ENCODE assay signal across 16 cellular contexts in genomic region chr5:14187660-14188059, GRCh38. TPM values are rescaled to one million over a fixed set of nuclear protein-coding genes. Genes with fewer than 3 reads are reported as not detected.
DNase-seq lines count a peak whose midpoint lies in the region; ATAC-seq, FAIRE-seq and TF ChIP-seq lines count a peak whose summit lies in the region.
"Had no signal": no experiment of that assay in that cellular context is flagged by ENCODE, and none has a peak within 500 bp of the region (broad histone marks: within the 10 kb centered on the region; RNA-seq: fewer than 3 reads in every experiment).

No MANE protein-coding gene starts in this region.

- FAIRE-seq in HTR-8/SVneo (lab: Jason Lieb, UNC): no peak
- FAIRE-seq: frontal cortex had no signal

- TF ChIP-seq CTCF in fibroblast of villous mesenchyme (IDR thresholded peaks at IDR 0.05; ENCODE audit: insufficient read depth, low read depth, low read length): no peak

- no peak for ATAC-seq in HG03095 (IDR thresholded peaks at IDR 0.05; ENCODE audit: unreplicated experiment)
- ATAC-seq: activated CD4-positive, alpha-beta T cell treated with anti-CD3 and anti-CD28 coated beads for 36 hours had no signal

- no peaks in the 10 kb centered on the region for H3K9me3 ChIP-seq in skeletal muscle satellite cell (replicated peaks; ENCODE audit: low read length)
- H3K9me3 ChIP-seq: neutrophil had no signal

- peaks cover 3% of the 10 kb centered on the region for H3K36me3 ChIP-seq in skeletal muscle satellite cell (ENCODE audit: insufficient read depth, low read length)
- H3K36me3 ChIP-seq: neutrophil had no signal

- no peaks in the 10 kb centered on the region for H3K27me3 ChIP-seq in skeletal muscle satellite cell (ENCODE audit: control insufficient read depth, insufficient read depth, low read length)
- H3K27me3 ChIP-seq: neutrophil had no signal

- peak overlapping the region; percentile 82 for H3K9ac ChIP-seq in skeletal muscle satellite cell (ENCODE audit: low read depth, low read length)

- H3K4me1 ChIP-seq in skeletal muscle satellite cell (ENCODE audit: control insufficient read depth, insufficient read depth, low read length): peaks cover 97% of the 10 kb centered on the region

- DNase-seq in H4 (ENCODE audit: low spot score): peak; percentile 61
- DNase-seq in RPMI8226: peak; percentile 58
- peak; percentile 73 for DNase-seq in fibroblast of villous mesenchyme (ENCODE audit: low read depth)
- DNase-seq in DMS53 treated with DMSO at 0.1 percent for 48 hours (lab: John Stamatoyannopoulos, UW; ENCODE audit: unreplicated experiment): no peak
- no peak for DNase-seq in HuH-7 (ENCODE audit: low spot score)
- DNase-seq in HTR-8/SVneo (ENCODE audit: insufficient read length, low spot score): no peak
- DNase-seq: activated CD4-positive, alpha-beta T cell treated with anti-CD3 and anti-CD28 coated beads for 36 hours; activated gamma-delta T cell; CD4-positive, alpha-beta memory T cell; cortex of kidney; NCI-H1092; stimulated activated naive CD4-positive, alpha-beta T cell had no signal

- peak overlapping the region; percentile 77 for H3K4me2 ChIP-seq in skeletal muscle satellite cell (ENCODE audit: low read length)

- H3K4me3 ChIP-seq in fibroblast of villous mesenchyme (ENCODE audit: low read depth, low read length) (no peak overlapping the region), skeletal muscle satellite cell (ENCODE audit: low read length) (peak overlapping the region; percentile 7)

RNA-seq across cellular contexts. Expression of gene TRIO, which starts 44.5 kb away (rescaled TPM):
- total RNA-seq in H4 (2014; rRNA removed; shearing (Covaris generic)): 38.2 and 50.9 TPM in 2 replicates
- total RNA-seq in fibroblast of villous mesenchyme: 366 and 410 TPM in 2 replicates
- total RNA-seq in skeletal muscle satellite cell (2012; rRNA removed): 692 and 744 TPM in 2 replicates

Comparison
In these comparisons a context has a peak if more than half of its experiments do, and no peak if none do; other contexts are left out.
1. DNase-seq: peak in H4 (single experiment), RPMI8226 (single experiment) and fibroblast of villous mesenchyme (single experiment); none in DMS53 treated with DMSO at 0.1 percent for 48 hours (single experiment), HuH-7 (single experiment) and HTR-8/SVneo (single experiment).